Comparison of ENCODE assay signal across 23 cellular contexts in the genomic region with DNA sequence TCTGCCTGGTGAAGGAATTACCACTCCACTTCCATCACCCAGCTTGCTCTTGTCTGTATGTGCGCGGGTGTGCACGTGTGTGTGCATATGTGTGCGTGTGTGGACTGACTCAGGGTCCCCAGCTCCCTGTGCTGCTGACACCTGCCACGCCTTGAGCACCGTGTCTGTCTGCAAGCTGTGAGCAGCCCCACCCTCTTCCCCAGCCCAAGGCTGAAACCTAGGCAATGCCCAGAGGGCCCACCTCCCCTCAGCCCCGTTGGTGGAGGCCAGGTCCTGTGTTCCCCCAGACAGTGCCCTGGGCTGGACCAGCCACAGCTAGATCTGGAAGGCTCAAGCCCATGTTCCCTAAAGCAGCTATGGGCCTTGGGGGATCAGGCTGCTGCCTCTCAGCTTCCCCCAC. TPM values are rescaled to one million over a fixed set of nuclear protein-coding genes. Genes with fewer than 3 reads are reported as not detected.
DNase-seq lines count a peak whose midpoint lies in the region; ATAC-seq and TF ChIP-seq lines count a peak whose summit lies in the region.
"Had no signal": no experiment of that assay in that cellular context is flagged by ENCODE, and none has a peak within 500 bp of the region (broad histone marks: within the 10 kb centered on the region; RNA-seq: fewer than 3 reads in every experiment).

No MANE protein-coding gene starts in this region.

- no peaks in the 10 kb centered on the region for H3K9me3 Mint-ChIP-seq in CD8-positive, alpha-beta T cell
- H3K9me3 Mint-ChIP-seq in activated naive CD8-positive, alpha-beta T cell treated with anti-CD3 and anti-CD28 coated beads, Interleukin-2, amount 10 ng/mL, durations not matched to agents 7 days and 5 days = no peaks in the 10 kb centered on the region
- peaks cover 43% of the 10 kb centered on the region for H3K9me3 Mint-ChIP-seq in neural progenitor cell
- H3K9me3 Mint-ChIP-seq: effector memory CD8-positive, alpha-beta T cell had no signal

- H3K4me1 ChIP-seq in CD8-positive, alpha-beta T cell (ENCODE audit: insufficient read depth, low read length) = peaks cover 24% of the 10 kb centered on the region
- peaks cover 15% of the 10 kb centered on the region for H3K4me1 ChIP-seq in Loucy (ENCODE audit: insufficient read depth, low read length, poor library complexity, severe bottlenecking)
- H3K4me1 ChIP-seq in neural progenitor cell = no peaks in the 10 kb centered on the region
- no peaks in the 10 kb centered on the region for H3K4me1 ChIP-seq in MM.1S (ENCODE audit: low read length)

- no peak for DNase-seq in CD8-positive, alpha-beta T cell
- no peak for DNase-seq in activated naive CD8-positive, alpha-beta T cell treated with anti-CD3 and anti-CD28 coated beads, Interleukin-2, amount 10 ng/mL, durations not matched to agents 7 days and 5 days
- DNase-seq in neural progenitor cell (ENCODE audit: low spot score) (no peak), MM.1S (no peak), dedifferentiated amniotic fluid mesenchymal stem cell (ENCODE audit: extremely low spot score) (no peak)
- DNase-seq in stimulated activated CD4-positive, alpha-beta T cell treated with anti-CD3 and anti-CD28 coated beads, Interleukin-2, amount 100 ng/mL, for 48 hours = no peak
- DNase-seq: activated T-cell treated with anti-CD3 and anti-CD28 coated beads, Interleukin-2, amount 50 U/mL, for 1 hour; AML-193; amygdala; DMS53; effector memory CD8-positive, alpha-beta T cell; H9; islet precursor cell; NCI-H524; occipital lobe; SHP77 treated with DMSO at 0.1 percent for 48 hours; sigmoid colon; T-helper 9 cell; testis had no signal

- POLR2A ChIA-PET in CD8-positive, alpha-beta T cell (lab: Charles Lee) = no interaction called here
- POLR2A ChIA-PET in activated naive CD8-positive, alpha-beta T cell treated with anti-CD3 and anti-CD28 coated beads, Interleukin-2, amount 10 ng/mL, durations not matched to agents 7 days and 5 days (lab: Charles Lee) = no interaction called here

- no peaks in the 10 kb centered on the region for H3K36me3 ChIP-seq in CD8-positive, alpha-beta T cell (ENCODE audit: insufficient read depth, low read length)
- H3K36me3 ChIP-seq in Loucy (ENCODE audit: insufficient read depth, low read length) (no peaks in the 10 kb centered on the region), neural progenitor cell (no peaks in the 10 kb centered on the region), MM.1S (replicated peaks; ENCODE audit: insufficient read depth, low read length) (no peaks in the 10 kb centered on the region)
- H3K36me3 ChIP-seq: heart left ventricle, sigmoid colon had no signal

- no peaks in the 10 kb centered on the region for H3K9me3 ChIP-seq in CD8-positive, alpha-beta T cell (ENCODE audit: low read length)
- H3K9me3 ChIP-seq in Loucy (ENCODE audit: insufficient read depth, low read depth, low read length) = no peaks in the 10 kb centered on the region
- H3K9me3 ChIP-seq in neural progenitor cell (ENCODE audit: low read depth) = no peaks in the 10 kb centered on the region
- H3K9me3 ChIP-seq in MM.1S (replicated peaks; ENCODE audit: insufficient read depth, low read length) = no peaks in the 10 kb centered on the region
- H3K9me3 ChIP-seq: sigmoid colon, testis had no signal

- H3K4me2 ChIP-seq in Loucy (ENCODE audit: low read depth, low read length, poor library complexity, severe bottlenecking) (peak overlapping the region; percentile 89), neural progenitor cell (no peak overlapping the region), MM.1S (ENCODE audit: low read depth, low read length) (no peak overlapping the region)

- H3K36me3 Mint-ChIP-seq in CD8-positive, alpha-beta T cell = peaks cover 3% of the 10 kb centered on the region
- H3K36me3 Mint-ChIP-seq in activated naive CD8-positive, alpha-beta T cell treated with anti-CD3 and anti-CD28 coated beads, Interleukin-2, amount 10 ng/mL, durations not matched to agents 7 days and 5 days = no peaks in the 10 kb centered on the region
- peaks cover 3% of the 10 kb centered on the region for H3K36me3 Mint-ChIP-seq in neural progenitor cell

- ATAC-seq in CD8-positive, alpha-beta T cell = no peak
- ATAC-seq in activated naive CD8-positive, alpha-beta T cell treated with anti-CD3 and anti-CD28 coated beads, Interleukin-2, amount 10 ng/mL, durations not matched to agents 7 days and 5 days (ENCODE audit: low read depth) = no peak
- ATAC-seq: effector memory CD8-positive, alpha-beta T cell; heart left ventricle; K562 had no signal

- CTCF ChIA-PET in CD8-positive, alpha-beta T cell (lab: Charles Lee) = interaction anchor here (1.2 to 3.5 kb wide), 5 partner anchors 9 to 67 kb away, joined by 3 to 20 read pairs (median 5); no protein-coding TSS in a partner anchor

- peak overlapping the region; percentile 43 for H3K4me3 Mint-ChIP-seq in CD8-positive, alpha-beta T cell
- H3K4me3 Mint-ChIP-seq in activated naive CD8-positive, alpha-beta T cell treated with anti-CD3 and anti-CD28 coated beads, Interleukin-2, amount 10 ng/mL, durations not matched to agents 7 days and 5 days = peak overlapping the region; percentile 8
- peak overlapping the region; percentile 85 for H3K4me3 Mint-ChIP-seq in neural progenitor cell

- H3K9me2 ChIP-seq in Loucy (replicated peaks; ENCODE audit: low read depth, low read length) (no peaks in the 10 kb centered on the region), MM.1S (replicated peaks; ENCODE audit: insufficient read depth, low read length) (no peaks in the 10 kb centered on the region)

- no peaks in the 10 kb centered on the region for H3K27me3 ChIP-seq in CD8-positive, alpha-beta T cell (ENCODE audit: insufficient read depth, low read length)
- H3K27me3 ChIP-seq in Loucy (ENCODE audit: insufficient read depth, low read length, poor library complexity, severe bottlenecking) (no peaks in the 10 kb centered on the region), neural progenitor cell (peaks cover 4% of the 10 kb centered on the region), MM.1S (replicated peaks; ENCODE audit: insufficient read depth, low read length) (peaks cover 3% of the 10 kb centered on the region; the same call in 1 of the 2 replicates)
- H3K27me3 ChIP-seq: heart left ventricle, sigmoid colon, testis had no signal

- H3K4me1 Mint-ChIP-seq in CD8-positive, alpha-beta T cell (ENCODE audit: low read depth) = peaks cover 49% of the 10 kb centered on the region
- H3K4me1 Mint-ChIP-seq in activated naive CD8-positive, alpha-beta T cell treated with anti-CD3 and anti-CD28 coated beads, Interleukin-2, amount 10 ng/mL, durations not matched to agents 7 days and 5 days = peaks cover 21% of the 10 kb centered on the region
- H3K4me1 Mint-ChIP-seq in neural progenitor cell = peaks cover 17% of the 10 kb centered on the region

- intact Hi-C loops in CD8-positive, alpha-beta T cell (cut with DNase I, micrococcal nuclease) = no loop called here

- H3K27me3 Mint-ChIP-seq in CD8-positive, alpha-beta T cell (ENCODE audit: low read depth) = no peaks in the 10 kb centered on the region
- H3K27me3 Mint-ChIP-seq in activated naive CD8-positive, alpha-beta T cell treated with anti-CD3 and anti-CD28 coated beads, Interleukin-2, amount 10 ng/mL, durations not matched to agents 7 days and 5 days = no peaks in the 10 kb centered on the region
- H3K27me3 Mint-ChIP-seq in neural progenitor cell (ENCODE audit: insufficient read depth, low read depth) = peaks cover 11% of the 10 kb centered on the region
- H3K27me3 Mint-ChIP-seq: effector memory CD8-positive, alpha-beta T cell had no signal

- H3K27ac Mint-ChIP-seq in CD8-positive, alpha-beta T cell = no peak overlapping the region
- H3K27ac Mint-ChIP-seq in activated naive CD8-positive, alpha-beta T cell treated with anti-CD3 and anti-CD28 coated beads, Interleukin-2, amount 10 ng/mL, durations not matched to agents 7 days and 5 days = peak overlapping the region; percentile 56
- no peak overlapping the region for H3K27ac Mint-ChIP-seq in neural progenitor cell
- H3K27ac Mint-ChIP-seq: H9 had no signal

- no peak overlapping the region for H2AFZ ChIP-seq in Loucy (ENCODE audit: low read length)
- H2AFZ ChIP-seq in neural progenitor cell (replicated peaks) = no peak overlapping the region
- H2AFZ ChIP-seq in MM.1S (ENCODE audit: low read length) = no peak overlapping the region

- peaks cover 20% of the 10 kb centered on the region for H4K20me1 ChIP-seq in Loucy (ENCODE audit: insufficient read depth, low read length, poor library complexity, severe bottlenecking)
- peaks cover 5% of the 10 kb centered on the region for H4K20me1 ChIP-seq in neural progenitor cell (ENCODE audit: low read depth)
- no peaks in the 10 kb centered on the region for H4K20me1 ChIP-seq in MM.1S (ENCODE audit: insufficient read depth, low read length)

- H3K27ac ChIP-seq in CD8-positive, alpha-beta T cell (ENCODE audit: low read depth, low read length) = no peak overlapping the region
- H3K27ac ChIP-seq in neural progenitor cell = no peak overlapping the region
- H3K27ac ChIP-seq in MM.1S (ENCODE audit: low read length) = no peak overlapping the region
- H3K27ac ChIP-seq: heart left ventricle, sigmoid colon, testis had no signal

- H3K9ac ChIP-seq in Loucy (ENCODE audit: low read depth, low read length, poor library complexity, severe bottlenecking) (peak overlapping the region; percentile 89), neural progenitor cell (no peak overlapping the region), MM.1S (ENCODE audit: low read length) (no peak overlapping the region)

- H3F3A ChIP-seq in Loucy (ENCODE audit: low read depth) (no peaks in the 10 kb centered on the region), neural progenitor cell (ENCODE audit: low read depth) (no peaks in the 10 kb centered on the region), MM.1S (ENCODE audit: insufficient read depth, low read length) (no peaks in the 10 kb centered on the region)

- H3K79me2 ChIP-seq in Loucy (ENCODE audit: insufficient read depth, low read length) (peaks cover 39% of the 10 kb centered on the region), neural progenitor cell (ENCODE audit: low read depth) (peaks cover 20% of the 10 kb centered on the region), MM.1S (ENCODE audit: low read length) (peaks cover 18% of the 10 kb centered on the region)

- TF ChIP-seq CTCF in CD8-positive, alpha-beta T cell (IDR thresholded peaks at IDR 0.05) = no peak
- TF ChIP-seq CTCF in Loucy (conservative IDR thresholded peaks at IDR 0.05; ENCODE audit: low read length) = no peak
- TF ChIP-seq CTCF in neural progenitor cell (IDR thresholded peaks at IDR 0.05) = no peak
- no peak for TF ChIP-seq CTCF in MM.1S (IDR thresholded peaks at IDR 0.05; ENCODE audit: low read length)

- H3K4me3 ChIP-seq in CD8-positive, alpha-beta T cell (ENCODE audit: low read depth, low read length) = no peak overlapping the region
- H3K4me3 ChIP-seq in Loucy (ENCODE audit: low read length, poor library complexity, severe bottlenecking) (peak overlapping the region; percentile 83), neural progenitor cell (no peak overlapping the region), MM.1S (ENCODE audit: low read length) (no peak overlapping the region)
- H3K4me3 ChIP-seq: testis had no signal

RNA-seq across cellular contexts. Expression of a gene that starts 2.0 kb away (rescaled TPM):
- 10 to 100 TPM; 12.7 to 15.5 TPM for total RNA-seq in CD8-positive, alpha-beta T cell
- 10 to 100 TPM; 19.0 to 19.7 TPM for total RNA-seq in activated naive CD8-positive, alpha-beta T cell treated with anti-CD3 and anti-CD28 coated beads, Interleukin-2, amount 10 ng/mL, durations not matched to agents 7 days and 5 days
- 15.2 and 22.2 TPM in 2 replicates for total RNA-seq in neural progenitor cell (ENCODE audit: low replicate concordance)

RNA-seq across cellular contexts. Expression of a gene that starts 46.1 kb away (rescaled TPM):
- not detected for total RNA-seq in CD8-positive, alpha-beta T cell
- total RNA-seq in activated naive CD8-positive, alpha-beta T cell treated with anti-CD3 and anti-CD28 coated beads, Interleukin-2, amount 10 ng/mL, durations not matched to agents 7 days and 5 days = not detected
- 0.21 and 2.0 TPM in 2 replicates for total RNA-seq in neural progenitor cell (ENCODE audit: low replicate concordance)
- total RNA-seq: fibroblast of lung, sigmoid colon had no signal

Comparison
In these comparisons a context has a peak if more than half of its experiments do, and no peak if none do; other contexts are left out.
1. H3K4me3 Mint-ChIP-seq: peak in every context shown above with its lines; median percentile 85 in neural progenitor cell; 43 in CD8-positive, alpha-beta T cell; 8 in activated naive CD8-positive, alpha-beta T cell treated with anti-CD3 and anti-CD28 coated beads, Interleukin-2, amount 10 ng/mL, durations not matched to agents 7 days and 5 days.